ENCODE assay signal across 25 cellular contexts in the genomic region with DNA sequence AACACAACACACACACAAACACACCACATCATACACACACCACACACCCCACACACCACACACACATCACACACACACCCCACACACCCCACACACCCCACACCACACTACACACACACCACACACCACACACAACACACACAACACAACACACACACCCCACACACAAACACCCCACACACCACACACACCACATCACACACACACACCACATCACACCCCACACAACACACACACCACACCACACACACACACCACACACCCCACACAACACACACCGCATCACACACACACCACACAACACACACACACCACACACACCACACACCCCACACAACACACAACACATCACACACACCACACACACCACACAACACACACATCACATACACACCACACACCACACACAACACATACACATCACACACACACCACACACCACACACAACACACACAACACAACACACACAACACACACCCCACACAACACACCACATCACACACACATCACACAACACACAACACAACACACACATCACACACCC. TPM values are rescaled to one million over a fixed set of nuclear protein-coding genes. Genes with fewer than 3 reads are reported as not detected.
"Had no signal": no experiment of that assay in that cellular context is flagged by ENCODE, and none has a peak within 500 bp of the region (broad histone marks: within the 10 kb centered on the region; RNA-seq: fewer than 3 reads in every experiment).

No MANE protein-coding gene starts in this region.

- H3K4me1 ChIP-seq: ascending aorta, SJSA1 had no signal

- H3K27me3 ChIP-seq: ascending aorta, Peyer's patch, SJSA1 had no signal

- H3K9me3 Mint-ChIP-seq: activated CD8-positive, alpha-beta T cell treated with anti-CD3 and anti-CD28 coated beads for 36 hours; activated naive CD4-positive, alpha-beta T cell treated with anti-CD3 and anti-CD28 coated beads, Interleukin-2, amount 50 U/mL, for 24 hours; activated T-helper 1 cell treated with anti-CD3 and anti-CD28 coated beads, Interleukin-12 subunit alpha, Interleukin-12 subunit beta, Interleukin-2, Interleukin-4 antibody, amounts not matched to agents 30 ng/mL and 10 ng/mL and 1 ng/mL, durations not matched to agents 14 hours and 24 hours and 36 hours; central memory CD8-positive, alpha-beta T cell; T-helper 1 cell treated with Interleukin-12 subunit alpha and Interleukin-12 subunit beta and Interleukin-4 antibody, amounts not matched to agents 30 μg/mL and 1 μg/mL, for 36 hours had no signal

- ATAC-seq: activated CD4-positive, CD25-positive, alpha-beta regulatory T cell treated with anti-CD3 and anti-CD28 coated beads, Interleukin-2, amount 50 U/mL, for 24 hours had no signal

- H3K4me3 ChIP-seq: ascending aorta, Peyer's patch, SJSA1 had no signal

- H3K4me3 Mint-ChIP-seq: activated CD8-positive, alpha-beta T cell treated with anti-CD3 and anti-CD28 coated beads for 36 hours; activated naive CD4-positive, alpha-beta T cell treated with anti-CD3 and anti-CD28 coated beads, Interleukin-2, amount 50 U/mL, for 24 hours; activated T-helper 1 cell treated with anti-CD3 and anti-CD28 coated beads, Interleukin-12 subunit alpha, Interleukin-12 subunit beta, Interleukin-2, Interleukin-4 antibody, amounts not matched to agents 30 ng/mL and 10 ng/mL and 1 ng/mL, durations not matched to agents 14 hours and 24 hours and 36 hours; brain; central memory CD8-positive, alpha-beta T cell; T-helper 1 cell treated with Interleukin-12 subunit alpha and Interleukin-12 subunit beta and Interleukin-4 antibody, amounts not matched to agents 30 μg/mL and 1 μg/mL, for 36 hours had no signal

- H3K27ac ChIP-seq: ascending aorta, RWPE1, SJSA1 had no signal

- H3K27ac Mint-ChIP-seq: activated CD8-positive, alpha-beta T cell treated with anti-CD3 and anti-CD28 coated beads for 36 hours; activated naive CD4-positive, alpha-beta T cell treated with anti-CD3 and anti-CD28 coated beads, Interleukin-2, amount 50 U/mL, for 24 hours; activated T-helper 1 cell treated with anti-CD3 and anti-CD28 coated beads, Interleukin-12 subunit alpha, Interleukin-12 subunit beta, Interleukin-2, Interleukin-4 antibody, amounts not matched to agents 30 ng/mL and 10 ng/mL and 1 ng/mL, durations not matched to agents 14 hours and 24 hours and 36 hours; brain; T-helper 1 cell treated with Interleukin-12 subunit alpha and Interleukin-12 subunit beta and Interleukin-4 antibody, amounts not matched to agents 30 μg/mL and 1 μg/mL, for 36 hours had no signal

- DNase-seq: activated CD4-positive, alpha-beta T cell treated with anti-CD3 and anti-CD28 coated beads for 4 hours; activated CD8-positive, alpha-beta memory T cell treated with anti-CD3 and anti-CD28 coated beads, Interleukin-2, amount 50 U/mL, for 48 hours; activated effector memory CD4-positive, alpha-beta T cell treated with Interleukin-2 at 50 U/mL for 16 hours; activated naive CD4-positive, alpha-beta T cell; activated T-cell treated with anti-CD3 and anti-CD28 coated beads, Interleukin-2, amount 50 U/mL, for 1 hour; amniotic stem cell; Kasumi-1; NCI-H1105 treated with DMSO at 0.1 percent for 48 hours; NCI-H1436 treated with DMSO at 0.1 percent for 48 hours; NCI-H187; NCI-H2081; NCI-H446; NCI-H524; Peyer's patch; Right ventricle myocardium superior had no signal

- H3K36me3 Mint-ChIP-seq: activated naive CD4-positive, alpha-beta T cell treated with anti-CD3 and anti-CD28 coated beads, Interleukin-2, amount 50 U/mL, for 24 hours; brain had no signal

- H3K9me3 ChIP-seq: ascending aorta, Peyer's patch had no signal

- H3K4me1 Mint-ChIP-seq: brain had no signal

- H3K36me3 ChIP-seq: ascending aorta, Peyer's patch, SJSA1 had no signal

- H3K27me3 Mint-ChIP-seq: activated CD8-positive, alpha-beta T cell treated with anti-CD3 and anti-CD28 coated beads for 36 hours; activated naive CD4-positive, alpha-beta T cell treated with anti-CD3 and anti-CD28 coated beads, Interleukin-2, amount 50 U/mL, for 24 hours; central memory CD8-positive, alpha-beta T cell had no signal

RNA-seq across cellular contexts. Expression of gene LYPD8, which starts 2.5 kb away (rescaled TPM):
- total RNA-seq: activated CD8-positive, alpha-beta T cell treated with anti-CD3 and anti-CD28 coated beads for 36 hours; activated T-helper 1 cell treated with anti-CD3 and anti-CD28 coated beads, Interleukin-12 subunit alpha, Interleukin-12 subunit beta, Interleukin-2, Interleukin-4 antibody, amounts not matched to agents 30 ng/mL and 10 ng/mL and 1 ng/mL, durations not matched to agents 14 hours and 24 hours and 36 hours; ascending aorta; Right ventricle myocardium superior; SJSA1 had no signal

RNA-seq across cellular contexts. Expression of gene OR14I1, which starts 50.5 kb away (rescaled TPM):
- total RNA-seq: activated CD8-positive, alpha-beta T cell treated with anti-CD3 and anti-CD28 coated beads for 36 hours; activated T-helper 1 cell treated with anti-CD3 and anti-CD28 coated beads, Interleukin-12 subunit alpha, Interleukin-12 subunit beta, Interleukin-2, Interleukin-4 antibody, amounts not matched to agents 30 ng/mL and 10 ng/mL and 1 ng/mL, durations not matched to agents 14 hours and 24 hours and 36 hours; ascending aorta; Peyer's patch; Right ventricle myocardium superior; SJSA1 had no signal
